Comparison of ENCODE assay signal across 20 cellular contexts in the genomic region with DNA sequence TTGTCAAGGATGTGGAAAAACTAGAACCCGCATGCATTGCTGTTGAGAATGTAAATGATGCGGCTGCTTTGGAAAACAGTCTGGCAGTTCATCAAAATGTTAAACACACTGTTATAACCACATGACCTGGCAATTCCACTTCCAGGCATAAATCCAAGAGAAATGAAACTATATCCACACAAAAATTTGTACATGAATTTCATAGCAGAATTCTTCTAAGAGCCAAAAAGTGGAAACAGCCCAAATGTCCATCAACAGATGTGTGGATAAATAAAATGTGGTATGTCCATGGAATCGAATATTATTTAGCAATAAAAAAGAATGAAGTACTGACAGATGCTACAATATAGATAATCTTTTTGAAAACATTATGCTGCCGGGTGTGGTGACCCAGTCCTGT. TPM values are rescaled to one million over a fixed set of nuclear protein-coding genes. Genes with fewer than 3 reads are reported as not detected.
"Had no signal": no experiment of that assay in that cellular context is flagged by ENCODE, and none has a peak within 500 bp of the region (broad histone marks: within the 10 kb centered on the region; RNA-seq: fewer than 3 reads in every experiment).

No MANE protein-coding gene starts in this region.

- H3K4me1 ChIP-seq: foreskin keratinocyte, spleen, upper lobe of left lung had no signal

- H3K4me1 Mint-ChIP-seq: activated CD4-positive, alpha-beta T cell treated with anti-CD3 and anti-CD28 coated beads, Interleukin-2, amount 10 ng/mL, durations not matched to agents 24 days and 14 days; activated naive CD4-positive, alpha-beta T cell treated with anti-CD3 and anti-CD28 coated beads, Interleukin-2, amount 10 ng/mL, durations not matched to agents 7 days and 5 days; naive B cell; WTC11 had no signal

- H3K4me3 Mint-ChIP-seq: activated CD4-positive, alpha-beta T cell treated with anti-CD3 and anti-CD28 coated beads, Interleukin-2, amount 10 ng/mL, durations not matched to agents 24 days and 14 days; activated naive CD4-positive, alpha-beta T cell treated with anti-CD3 and anti-CD28 coated beads, Interleukin-2, amount 10 ng/mL, durations not matched to agents 7 days and 5 days; naive B cell; T-helper 1 cell treated with Interleukin-12 subunit alpha and Interleukin-12 subunit beta and Interleukin-4 antibody, amounts not matched to agents 30 μg/mL and 1 μg/mL, for 36 hours; WTC11 had no signal

- H3K4me3 ChIP-seq: lung, SK-N-MC, spleen, upper lobe of left lung had no signal

- H3K27me3 ChIP-seq: foreskin keratinocyte, spleen, upper lobe of left lung had no signal

- H3K9me3 ChIP-seq: spleen, upper lobe of left lung had no signal

- FAIRE-seq: bronchial epithelial cell, colon had no signal

- H3K9me3 Mint-ChIP-seq: activated CD4-positive, alpha-beta T cell treated with anti-CD3 and anti-CD28 coated beads, Interleukin-2, amount 10 ng/mL, durations not matched to agents 24 days and 14 days; activated naive CD4-positive, alpha-beta T cell treated with anti-CD3 and anti-CD28 coated beads, Interleukin-2, amount 10 ng/mL, durations not matched to agents 7 days and 5 days; naive B cell; T-helper 1 cell treated with Interleukin-12 subunit alpha and Interleukin-12 subunit beta and Interleukin-4 antibody, amounts not matched to agents 30 μg/mL and 1 μg/mL, for 36 hours had no signal

- H3K27ac ChIP-seq: foreskin keratinocyte, SK-N-MC, spleen, upper lobe of left lung had no signal

- H3K27ac Mint-ChIP-seq: activated CD4-positive, alpha-beta T cell treated with anti-CD3 and anti-CD28 coated beads, Interleukin-2, amount 10 ng/mL, durations not matched to agents 24 days and 14 days; activated naive CD4-positive, alpha-beta T cell treated with anti-CD3 and anti-CD28 coated beads, Interleukin-2, amount 10 ng/mL, durations not matched to agents 7 days and 5 days; T-helper 1 cell treated with Interleukin-12 subunit alpha and Interleukin-12 subunit beta and Interleukin-4 antibody, amounts not matched to agents 30 μg/mL and 1 μg/mL, for 36 hours; WTC11 had no signal

- H3K27me3 Mint-ChIP-seq: activated CD4-positive, alpha-beta T cell treated with anti-CD3 and anti-CD28 coated beads, Interleukin-2, amount 10 ng/mL, durations not matched to agents 24 days and 14 days; activated naive CD4-positive, alpha-beta T cell treated with anti-CD3 and anti-CD28 coated beads, Interleukin-2, amount 10 ng/mL, durations not matched to agents 7 days and 5 days; naive B cell had no signal

- ATAC-seq: foreskin keratinocyte, left colon, WTC11 had no signal

- DNase-seq: activated CD4-positive, alpha-beta T cell treated with anti-CD3 and anti-CD28 coated beads, Interleukin-2, amount 10 ng/mL, durations not matched to agents 24 days and 14 days; activated CD8-positive, alpha-beta memory T cell treated with anti-CD3 and anti-CD28 coated beads for 24 hours; activated naive CD4-positive, alpha-beta T cell treated with anti-CD3 and anti-CD28 coated beads, Interleukin-2, amount 10 ng/mL, durations not matched to agents 7 days and 5 days; amniotic stem cell; foreskin keratinocyte; head of caudate nucleus; left colon; midbrain; naive B cell; retina; spleen; stimulated activated CD4-positive, alpha-beta T cell treated with anti-CD3 and anti-CD28 coated beads, Interleukin-2, amount 100 ng/mL, for 24 hours; stimulated activated naive CD4-positive, alpha-beta T cell treated with Interleukin-2 at 50 U/mL for 16 hours; upper lobe of left lung had no signal

RNA-seq across cellular contexts. Expression of gene CYP27C1, which starts 41.7 kb away (rescaled TPM):
- total RNA-seq: activated CD4-positive, alpha-beta T cell treated with anti-CD3 and anti-CD28 coated beads, Interleukin-2, amount 10 ng/mL, durations not matched to agents 24 days and 14 days had no signal
